9 cellular contexts compared by ENCODE assay signal in the genomic region with DNA sequence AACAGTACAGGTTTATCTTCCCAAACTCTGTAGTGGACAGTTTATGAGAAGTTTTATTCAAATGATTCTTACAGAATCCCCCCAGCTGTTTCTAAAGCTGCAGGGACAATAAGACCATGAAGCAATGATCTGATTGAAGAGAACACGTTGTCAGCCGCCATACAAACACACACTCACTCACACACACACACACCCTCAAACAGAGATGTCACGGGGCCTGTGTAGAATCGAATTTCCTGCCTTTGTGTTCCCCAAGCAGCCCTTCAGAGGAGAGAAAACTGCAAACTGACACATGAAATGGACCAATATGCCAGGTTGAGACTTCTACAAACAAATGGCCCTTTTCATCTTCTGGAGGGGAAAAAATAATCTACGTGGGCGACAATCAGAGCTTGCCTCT.
"Had no signal": no experiment of that assay in that cellular context is flagged by ENCODE, and none has a peak within 500 bp of the region (broad histone marks: within the 10 kb centered on the region; RNA-seq: fewer than 3 reads in every experiment).

No MANE protein-coding gene starts in this region.

- H3K36me3 ChIP-seq: neutrophil, tibial artery had no signal

- ATAC-seq: activated CD8-positive, alpha-beta T cell treated with anti-CD3 and anti-CD28 coated beads, Interleukin-2, amount 10 ng/mL, durations not matched to agents 7 days and 5 days; left ventricle myocardium superior had no signal

- DNase-seq: activated CD4-positive, alpha-beta T cell treated with anti-CD3 and anti-CD28 coated beads for 48 hours; activated CD8-positive, alpha-beta memory T cell treated with anti-CD3 and anti-CD28 coated beads, Interleukin-2, amount 50 U/mL, for 48 hours; activated CD8-positive, alpha-beta T cell treated with anti-CD3 and anti-CD28 coated beads, Interleukin-2, amount 10 ng/mL, durations not matched to agents 7 days and 5 days; activated naive CD4-positive, alpha-beta T cell; left ventricle myocardium superior; mesendoderm; tibial artery had no signal

- H3K4me3 Mint-ChIP-seq: activated CD8-positive, alpha-beta T cell treated with anti-CD3 and anti-CD28 coated beads, Interleukin-2, amount 10 ng/mL, durations not matched to agents 7 days and 5 days had no signal

- H3K27me3 ChIP-seq: neutrophil had no signal

- H3K4me3 ChIP-seq: skin epidermis, tibial artery had no signal

- H3K9me3 ChIP-seq: neutrophil, tibial artery had no signal

- H3K27ac Mint-ChIP-seq: activated CD8-positive, alpha-beta T cell treated with anti-CD3 and anti-CD28 coated beads, Interleukin-2, amount 10 ng/mL, durations not matched to agents 7 days and 5 days had no signal

- H3K4me1 ChIP-seq: tibial artery had no signal

- H3K27ac ChIP-seq: neutrophil, skin epidermis, tibial artery had no signal
